15 cellular contexts compared by ENCODE assay signal in genomic region chr16:78551487-78552085, GRCh38.
DNase-seq lines count a peak whose midpoint lies in the region; ATAC-seq and TF ChIP-seq lines count a peak whose summit lies in the region.
"Had no signal": no experiment of that assay in that cellular context is flagged by ENCODE, and none has a peak within 500 bp of the region (broad histone marks: within the 10 kb centered on the region; RNA-seq: fewer than 3 reads in every experiment).

No MANE protein-coding gene starts in this region.

- H3K36me3 ChIP-seq in DND-41 (ENCODE audit: insufficient read depth, low read length): no peaks in the 10 kb centered on the region
- H3K36me3 ChIP-seq: cardiac muscle cell had no signal

- H4K20me1 ChIP-seq in DND-41 (ENCODE audit: insufficient read depth, low read length): no peaks in the 10 kb centered on the region

- peaks cover 24% of the 10 kb centered on the region for H3K4me1 ChIP-seq in DND-41 (ENCODE audit: insufficient read depth, low read length)

- no peaks in the 10 kb centered on the region for H3K27me3 ChIP-seq in DND-41 (ENCODE audit: insufficient read depth, low read length, poor library complexity)
- H3K27me3 ChIP-seq: cardiac muscle cell had no signal

- no peaks in the 10 kb centered on the region for H3K79me2 ChIP-seq in DND-41 (ENCODE audit: insufficient read depth, low read length)

- peak overlapping the region; percentile 11; the same call in 1 of the 2 replicates for H3K9ac ChIP-seq in DND-41 (ENCODE audit: low read depth, low read length)

- H2AFZ ChIP-seq in DND-41 (ENCODE audit: low read depth, low read length): no peak overlapping the region

- ATAC-seq in DND-41 (ENCODE audit: insufficient read depth, low read depth) (peak; percentile 95), HG02759 (IDR thresholded peaks at IDR 0.05; ENCODE audit: unreplicated experiment) (no peak)
- ATAC-seq: Right ventricle myocardium inferior; sciatic nerve; stimulated activated naive CD8-positive, alpha-beta T cell treated with anti-CD3 and anti-CD28 coated beads, Interleukin-15, Interleukin-2, amounts not matched to agents 100 U/mL and 50 U/mL, for 24 hours had no signal

- H3K4me3 ChIP-seq in DND-41 (ENCODE audit: low read depth in 1 of 2, low read length in 2 of 2): peak overlapping the region in 1 of 2 experiments; percentile 42; a peak in 2 of 4 replicates
- H3K4me3 ChIP-seq: cardiac muscle cell had no signal

- peak overlapping the region; percentile 58 for H3K4me2 ChIP-seq in DND-41 (ENCODE audit: insufficient read depth, low read length)

- DNase-seq in DND-41 (peak; percentile 80), NCI-H146 treated with DMSO at 0.1 percent for 48 hours (lab: John Stamatoyannopoulos, UW; ENCODE audit: unreplicated experiment) (peak; percentile 79), NCI-H748 treated with DMSO at 0.1 percent for 48 hours (lab: John Stamatoyannopoulos, UW) (peak; percentile 95), left kidney (ENCODE audit: low read depth, low spot score) (peak; percentile 47), putamen (ENCODE audit: low spot score) (no peak), anterior cingulate cortex (lab: John Stamatoyannopoulos, UW) (no peak), T-helper 2 cell (no peak)
- DNase-seq: activated naive CD4-positive, alpha-beta T cell treated with anti-CD3 and anti-CD28 coated beads, Interleukin-2, amount 50 U/mL, for 16 hours; KBM-7; NCI-H69; stimulated activated naive CD8-positive, alpha-beta T cell treated with anti-CD3 and anti-CD28 coated beads, Interleukin-15, Interleukin-2, amounts not matched to agents 100 U/mL and 50 U/mL, for 24 hours had no signal

- TF ChIP-seq CTCF in DND-41 (IDR thresholded peaks at IDR 0.05; ENCODE audit: borderline replicate concordance, extremely low read depth, low read length, poor library complexity, severe bottlenecking): no peak

- no peaks in the 10 kb centered on the region for H3K9me3 ChIP-seq in DND-41 (ENCODE audit: insufficient read depth, low read length, severe bottlenecking)

- peak overlapping the region; percentile 78 for H3K27ac ChIP-seq in DND-41 (ENCODE audit: low read length)
- H3K27ac ChIP-seq: cardiac muscle cell had no signal

Comparison
In these comparisons a context has a peak if more than half of its experiments do, and no peak if none do; other contexts are left out.
1. DNase-seq: peak in DND-41 (single experiment), NCI-H146 treated with DMSO at 0.1 percent for 48 hours (single experiment), NCI-H748 treated with DMSO at 0.1 percent for 48 hours (single experiment) and left kidney (single experiment); none in putamen (single experiment), anterior cingulate cortex (0 of 58) and T-helper 2 cell (0 of 5).